In genomic region chr3:61009025-61009424, GRCh38 we compare ENCODE assay signal across 15 cellular contexts.
DNase-seq lines count a peak whose midpoint lies in the region; ATAC-seq and TF ChIP-seq lines count a peak whose summit lies in the region.
"Had no signal": no experiment of that assay in that cellular context is flagged by ENCODE, and none has a peak within 500 bp of the region (broad histone marks: within the 10 kb centered on the region; RNA-seq: fewer than 3 reads in every experiment).

No MANE protein-coding gene starts in this region.

- DNase-seq in Right ventricle myocardium inferior (ENCODE audit: missing footprints) (no peak), left ventricle myocardium inferior (no peak), SKM-1 treated with dmso at 0.1 percent for 144 hours (lab: John Stamatoyannopoulos, UW; ENCODE audit: unreplicated experiment) (peak; percentile 77), iPS-NIHi11 (ENCODE audit: low spot score) (peak; percentile 22), superior temporal gyrus (ENCODE audit: extremely low spot score) (peak; percentile 62), DMS53 treated with DMSO at 0.1 percent for 48 hours (lab: John Stamatoyannopoulos, UW; ENCODE audit: unreplicated experiment) (no peak)
- DNase-seq in activated CD4-positive, CD25-positive, alpha-beta regulatory T cell treated with anti-CD3 and anti-CD28 coated beads, Interleukin-2, amount 50 U/mL, for 72 hours = no peak
- DNase-seq: activated CD8-positive, alpha-beta memory T cell treated with anti-CD3 and anti-CD28 coated beads, Interleukin-2, amount 10 ng/mL, durations not matched to agents 7 days and 5 days; activated naive CD8-positive, alpha-beta T cell treated with anti-CD3 and anti-CD28 coated beads, Interleukin-2, amount 10 ng/mL, durations not matched to agents 7 days and 5 days; Calu3; PC-3; T-helper 9 cell had no signal

- no peak for TF ChIP-seq CTCF in left ventricle myocardium inferior (IDR thresholded peaks at IDR 0.05; ENCODE audit: borderline replicate concordance)

- no peak overlapping the region for H3K4me3 ChIP-seq in left ventricle myocardium inferior

- no peaks in the 10 kb centered on the region for H3K4me1 ChIP-seq in left ventricle myocardium inferior

- no peaks in the 10 kb centered on the region for H3K36me3 ChIP-seq in left ventricle myocardium inferior

- no peak overlapping the region for H3K27ac ChIP-seq in left ventricle myocardium inferior (replicated peaks)

- intact Hi-C loops in Right ventricle myocardium inferior (cut with DNase I) = no loop called here
- intact Hi-C loops in left ventricle myocardium inferior (cut with micrococcal nuclease) = no loop called here

- no peaks in the 10 kb centered on the region for H3K9me3 ChIP-seq in left ventricle myocardium inferior (replicated peaks)

- ATAC-seq in Right ventricle myocardium inferior (peak; percentile 48), GM21528 (IDR thresholded peaks at IDR 0.05; ENCODE audit: low FRiP score, unreplicated experiment) (no peak)
- ATAC-seq: activated CD8-positive, alpha-beta memory T cell treated with anti-CD3 and anti-CD28 coated beads, Interleukin-2, amount 10 ng/mL, durations not matched to agents 7 days and 5 days; HCT116; natural killer cell treated with Interleukin-12 subunit alpha and Interleukin-12 subunit beta and Interleukin-15 and Interleukin-18, amount 100 ng/mL, for 72 hours; PC-3 had no signal

- no peaks in the 10 kb centered on the region for H3K27me3 ChIP-seq in left ventricle myocardium inferior (ENCODE audit: low read depth)

Comparison
In these comparisons a context has a peak if more than half of its experiments do, and no peak if none do; other contexts are left out.
1. DNase-seq: peak in SKM-1 treated with dmso at 0.1 percent for 144 hours (single experiment), iPS-NIHi11 (single experiment) and superior temporal gyrus (single experiment); none in Right ventricle myocardium inferior (single experiment), left ventricle myocardium inferior (single experiment), activated CD4-positive, CD25-positive, alpha-beta regulatory T cell treated with anti-CD3 and anti-CD28 coated beads, Interleukin-2, amount 50 U/mL, for 72 hours (single experiment) and DMS53 treated with DMSO at 0.1 percent for 48 hours (single experiment).